ENCODE assay signal across 8 cellular contexts in the genomic region with DNA sequence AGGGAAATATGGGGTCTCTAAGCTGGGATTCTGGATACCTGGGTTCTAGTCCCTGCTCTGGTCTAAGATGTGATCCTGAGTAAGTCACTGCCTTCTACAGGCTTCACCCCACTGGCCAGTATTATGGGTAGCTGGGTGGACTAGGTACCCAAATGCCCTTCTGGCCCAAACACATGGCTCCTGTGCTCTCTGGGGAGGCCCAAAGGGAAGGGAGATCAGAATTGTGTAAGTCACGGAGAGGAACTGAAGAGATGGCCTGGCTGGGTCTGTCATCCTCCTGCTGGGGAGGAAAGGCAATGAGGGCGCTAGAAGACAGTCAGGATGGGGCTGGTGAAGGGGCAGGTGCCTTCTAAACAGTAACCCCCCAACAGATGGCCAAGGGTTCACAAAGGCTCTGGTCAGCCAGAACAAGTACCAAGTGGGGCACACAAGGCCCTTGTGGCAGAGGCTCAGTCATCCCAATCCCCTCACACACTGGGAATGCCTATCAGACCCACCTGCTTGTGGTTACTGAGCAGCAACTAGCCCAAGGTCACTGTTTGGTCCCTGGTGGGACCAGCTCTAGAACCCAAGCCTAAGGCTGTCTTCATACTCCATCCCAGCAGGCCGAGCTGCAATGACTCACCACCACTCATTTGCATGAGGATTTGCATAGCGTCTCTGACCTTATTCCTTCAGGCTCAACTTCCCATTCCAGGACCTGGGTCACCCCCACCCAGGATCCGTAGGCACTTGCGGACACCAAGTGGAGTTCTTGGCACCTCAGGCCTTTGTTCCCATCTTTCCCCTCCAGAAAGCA. TPM values are rescaled to one million over a fixed set of nuclear protein-coding genes. Genes with fewer than 3 reads are reported as not detected.
DNase-seq lines count a peak whose midpoint lies in the region; ATAC-seq and TF ChIP-seq lines count a peak whose summit lies in the region.

No MANE protein-coding gene starts in this region.

- no peak overlapping the region for H3K27ac Mint-ChIP-seq in Caco-2 (ENCODE audit: unreplicated experiment)

- H3K9me3 ChIP-seq in parathyroid adenoma (ENCODE audit: control insufficient read depth, low read length) (no peaks in the 10 kb centered on the region), Caco-2 (no peaks in the 10 kb centered on the region)

- H2AFZ ChIP-seq in parathyroid adenoma = no peak overlapping the region

- CTCF ChIA-PET in Caco-2 (lab: Charles Lee) = interaction anchor here (0.5 to 1.4 kb wide), 3 partner anchors 9 to 34 kb away, joined by 3 to 6 read pairs (median 5); partner anchors contain the start of gene MEF2D

- H3K9ac ChIP-seq in parathyroid adenoma = no peak overlapping the region

- H3K27me3 ChIP-seq in dorsolateral prefrontal cortex = no peaks in the 10 kb centered on the region
- H3K27me3 ChIP-seq in parathyroid adenoma (ENCODE audit: control insufficient read depth, insufficient read depth, low read length) = no peaks in the 10 kb centered on the region
- no peaks in the 10 kb centered on the region for H3K27me3 ChIP-seq in Caco-2 (replicated peaks; ENCODE audit: control insufficient read depth, insufficient read depth, low read length)

- H3K9me3 Mint-ChIP-seq in Caco-2 (ENCODE audit: unreplicated experiment) = no peaks in the 10 kb centered on the region

- intact Hi-C loops in dorsolateral prefrontal cortex (cut with DNase I) = loop anchor here (5.0 kb wide), 2 partner anchors 91 to 111 kb away; partner anchors contain the start of gene GPATCH4 (in 2 of the 2)
- intact Hi-C loops in Caco-2 (cut with micrococcal nuclease; ENCODE audit: unreplicated experiment) = no loop called here

- TF ChIP-seq CTCF in GM12864 (IDR thresholded peaks at IDR 0.05; ENCODE audit: low read depth, low read length, missing control alignments) = peak; percentile 7
- TF ChIP-seq CTCF in dorsolateral prefrontal cortex (IDR thresholded peaks at IDR 0.05 in 54 of 56, conservative IDR thresholded peaks at IDR 0.05 in 2 of 56; ENCODE audit: low read depth in 1 of 56, partially characterized antibody in 56 of 56) = no peak
- no peak for TF ChIP-seq CTCF in parathyroid adenoma (IDR thresholded peaks at IDR 0.05)
- TF ChIP-seq CTCF in Caco-2 (IDR thresholded peaks at IDR 0.05; ENCODE audit: insufficient read depth in 1 of 2, low read depth in 1 of 2, low read length in 1 of 2, severe bottlenecking in 1 of 2, unreplicated experiment in 1 of 2) = no peak

- no peak overlapping the region for H3K4me3 Mint-ChIP-seq in Caco-2 (ENCODE audit: unreplicated experiment)

- H3K27me3 Mint-ChIP-seq in Caco-2 (ENCODE audit: insufficient read depth, unreplicated experiment) = no peaks in the 10 kb centered on the region

- peaks cover 14% of the 10 kb centered on the region for H3K4me1 Mint-ChIP-seq in Caco-2 (ENCODE audit: low read depth, unreplicated experiment)

- H3K4me2 ChIP-seq in parathyroid adenoma (ENCODE audit: low read length) = peak overlapping the region; percentile 67

- H3K4me1 ChIP-seq in parathyroid adenoma (peaks cover 70% of the 10 kb centered on the region), Caco-2 (no peaks in the 10 kb centered on the region)

- H3K36me3 Mint-ChIP-seq in Caco-2 (ENCODE audit: insufficient read depth, unreplicated experiment) = no peaks in the 10 kb centered on the region

- ATAC-seq in HG03097 (IDR thresholded peaks at IDR 0.05; ENCODE audit: low FRiP score, unreplicated experiment) = no peak

- BruUV-seq in Caco-2 (replicated peaks; lab: Mats Ljungman, UMichigan) = no TSS peak

- H3K36me3 ChIP-seq in parathyroid adenoma (ENCODE audit: control insufficient read depth, insufficient read depth, low read length) = no peaks in the 10 kb centered on the region
- H3K36me3 ChIP-seq in Caco-2 (ENCODE audit: control insufficient read depth, insufficient read depth, low read length) = peaks cover 1% of the 10 kb centered on the region; the same call in 1 of the 2 replicates

- peaks cover 73% of the 10 kb centered on the region for H3K79me2 ChIP-seq in parathyroid adenoma

- H3K27ac ChIP-seq in dorsolateral prefrontal cortex (peak overlapping the region in 58 of 59 donors; percentile 60 to 100 (median 99)), parathyroid adenoma (peak overlapping the region; percentile 89)

- peak overlapping the region; percentile 45 for H3K4me3 ChIP-seq in GM12864 (ENCODE audit: low read depth, low read length)
- H3K4me3 ChIP-seq in dorsolateral prefrontal cortex = peak overlapping the region in 25 of 59 donors; percentile 5 to 98 (median 29)
- no peak overlapping the region for H3K4me3 ChIP-seq in parathyroid adenoma (ENCODE audit: low read depth, low read length)
- no peak overlapping the region for H3K4me3 ChIP-seq in Caco-2 (ENCODE audit: low read depth, low read length)

- POLR2A ChIA-PET in Caco-2 (lab: Charles Lee) = interaction anchor here (0.5 to 1.0 kb wide), 3 partner anchors 10 to 185 kb away, joined by 3 to 4 read pairs (median 3); no protein-coding TSS in a partner anchor

- DNase-seq in GM12864 (ENCODE audit: low read depth) (no peak), NAMALWA (ENCODE audit: low spot score) (peak; percentile 81), dorsolateral prefrontal cortex (no peak), NCI-H226 (no peak), Caco-2 (no peak)
- no peak for DNase-seq in effector CD8-positive, alpha-beta T cell (lab: John Stamatoyannopoulos, UW)

RNA-seq across cellular contexts. Expression of gene MEF2D, which starts 9.2 kb away (rescaled TPM):
- total RNA-seq in dorsolateral prefrontal cortex (100 to 1,000 TPM in 40 of 120 experiments, 10 to 100 TPM in 80; 63.8 to 123 (median 93.8) TPM), Caco-2 (2022) (18.6 and 21.4 TPM in 2 replicates)
